ENCODE assay signal across 8 cellular contexts in genomic region chr12:10392394-10392930, GRCh38. TPM values are rescaled to one million over a fixed set of nuclear protein-coding genes. Genes with fewer than 3 reads are reported as not detected.
A peak's percentile ranks its signal among the peaks of the same experiment; 100 is the strongest.
DNase-seq lines count a peak whose midpoint lies in the region; ATAC-seq and TF ChIP-seq lines count a peak whose summit lies in the region.

No MANE protein-coding gene starts in this region.

- no peaks in the 10 kb centered on the region for H3K9me3 Mint-ChIP-seq in Calu3 (ENCODE audit: low read depth, unreplicated experiment)
- no peaks in the 10 kb centered on the region for H3K9me3 Mint-ChIP-seq in stimulated activated naive CD8-positive, alpha-beta T cell treated with anti-CD3 and anti-CD28 coated beads, Interleukin-15, amount 100 ng/mL, for 72 hours

- H3K27ac ChIP-seq in HL-60 (replicated peaks), result peak overlapping the region; percentile 48

- peak; percentile 54 for ATAC-seq in GM19467 (IDR thresholded peaks at IDR 0.05; ENCODE audit: unreplicated experiment)
- peak; percentile 63 for ATAC-seq in stimulated activated naive CD8-positive, alpha-beta T cell treated with anti-CD3 and anti-CD28 coated beads, Interleukin-15, amount 100 ng/mL, for 72 hours

- no peak overlapping the region for H3K4me3 ChIP-seq in HL-60 (replicated peaks; ENCODE audit: insufficient read depth, low read length)

- no peak overlapping the region for H3K27ac Mint-ChIP-seq in Calu3 (ENCODE audit: unreplicated experiment)
- peak overlapping the region; percentile 90 to 91 for H3K27ac Mint-ChIP-seq in stimulated activated naive CD8-positive, alpha-beta T cell treated with anti-CD3 and anti-CD28 coated beads, Interleukin-15, amount 100 ng/mL, for 72 hours

- H3K36me3 Mint-ChIP-seq in Calu3 (ENCODE audit: insufficient read depth, unreplicated experiment), result peaks cover 6% of the 10 kb centered on the region

- no peaks in the 10 kb centered on the region for H3K27me3 ChIP-seq in HL-60 (ENCODE audit: insufficient read depth, poor library complexity, severe bottlenecking)

- no peaks in the 10 kb centered on the region for H3K27me3 Mint-ChIP-seq in Calu3 (ENCODE audit: unreplicated experiment)
- H3K27me3 Mint-ChIP-seq in stimulated activated naive CD8-positive, alpha-beta T cell treated with anti-CD3 and anti-CD28 coated beads, Interleukin-15, amount 100 ng/mL, for 72 hours, result no peaks in the 10 kb centered on the region

- intact Hi-C loops in Calu3 (cut with micrococcal nuclease; ENCODE audit: unreplicated experiment), result no loop called here

- peaks cover 32% of the 10 kb centered on the region for H3K4me1 Mint-ChIP-seq in Calu3 (ENCODE audit: low read depth, unreplicated experiment)
- peaks cover 46% of the 10 kb centered on the region for H3K4me1 Mint-ChIP-seq in stimulated activated naive CD8-positive, alpha-beta T cell treated with anti-CD3 and anti-CD28 coated beads, Interleukin-15, amount 100 ng/mL, for 72 hours

- TF ChIP-seq CTCF in Calu3 (IDR thresholded peaks at IDR 0.05; ENCODE audit: unreplicated experiment), result no peak
- TF ChIP-seq CTCF in HL-60 (IDR thresholded peaks at IDR 0.05; ENCODE audit: insufficient read depth, low read length), result no peak

- no peak overlapping the region for H3K4me3 Mint-ChIP-seq in Calu3 (ENCODE audit: low read depth, unreplicated experiment)
- H3K4me3 Mint-ChIP-seq in stimulated activated naive CD8-positive, alpha-beta T cell treated with anti-CD3 and anti-CD28 coated beads, Interleukin-15, amount 100 ng/mL, for 72 hours, result peak overlapping the region; percentile 74 to 76

- CTCF ChIA-PET in Calu3 (lab: Charles Lee), result no interaction called here

- no TSS peak for BruUV-seq in Calu3 (replicated peaks; lab: Mats Ljungman, UMichigan)

- DNase-seq in Calu3 (peak; percentile 38), HL-60 (ENCODE audit: low read depth in 1 of 2, low spot score in 1 of 2) (peak; percentile 87 to 88), SIG-M5 treated with dmso at 0.1 percent for 504 hours (lab: John Stamatoyannopoulos, UW; ENCODE audit: unreplicated experiment) (peak; percentile 85), glomerular visceral epithelial cell (ENCODE audit: extremely low spot score) (peak; percentile 85), mesenteric fat pad (ENCODE audit: low spot score) (no peak), T1000 (lab: John Stamatoyannopoulos, UW) (no peak)
- peak in 1 of 2 donors; percentile 64 for DNase-seq in stimulated activated naive CD8-positive, alpha-beta T cell treated with anti-CD3 and anti-CD28 coated beads, Interleukin-15, amount 100 ng/mL, for 72 hours

RNA-seq across cellular contexts. Expression of gene KLRK1, which starts 2.6 kb away (rescaled TPM):
- total RNA-seq in Calu3 (2022) (not detected in 2 replicates), mesenteric fat pad (1.7 TPM)

RNA-seq across cellular contexts. Expression of gene KLRC4, which starts 17.1 kb away (rescaled TPM):
- total RNA-seq in Calu3 (2022) (not detected in 2 replicates), mesenteric fat pad (not detected)

RNA-seq across cellular contexts. Expression of gene KLRC3, which starts 27.9 kb away (rescaled TPM):
- not detected in 2 replicates for total RNA-seq in Calu3 (2022)
- total RNA-seq in mesenteric fat pad, result not detected

RNA-seq across cellular contexts. Expression of gene KLRC2, which starts 43.3 kb away (rescaled TPM):
- not detected in 2 replicates for total RNA-seq in Calu3 (2022)
- not detected for total RNA-seq in mesenteric fat pad

Comparison
In these comparisons a context has a peak if more than half of its experiments do, and no peak if none do; other contexts are left out.
1. DNase-seq: peak in Calu3 (single experiment), HL-60 (2 of 2), SIG-M5 treated with dmso at 0.1 percent for 504 hours (single experiment) and glomerular visceral epithelial cell (single experiment); none in mesenteric fat pad (single experiment) and T1000 (single experiment).